In genomic region chr20:50450961-50451752, GRCh38 we compare ENCODE assay signal across 8 cellular contexts.
DNase-seq lines count a peak whose midpoint lies in the region; ATAC-seq and TF ChIP-seq lines count a peak whose summit lies in the region.

No MANE protein-coding gene starts in this region.

- peak overlapping the region; percentile 25 for H3K27ac ChIP-seq in muscle layer of duodenum (ENCODE audit: low read length)

- no peaks in the 10 kb centered on the region for H3K9me3 ChIP-seq in muscle layer of duodenum (ENCODE audit: control insufficient read depth in 1 of 2, low read length in 2 of 2)

- H3K4me1 ChIP-seq in muscle layer of duodenum (ENCODE audit: control insufficient read depth in 1 of 2, insufficient read depth in 2 of 2, low read length in 2 of 2): no peaks in the 10 kb centered on the region

- TF ChIP-seq CTCF in GM13976 (IDR thresholded peaks at IDR 0.05; ENCODE audit: borderline replicate concordance, control extremely low read depth, extremely low read depth, insufficient read depth, missing control alignments) (no peak), astrocyte of the spinal cord (IDR thresholded peaks at IDR 0.05; ENCODE audit: low read depth, low read length) (no peak)

- no peak overlapping the region for H3K4me3 ChIP-seq in astrocyte of the spinal cord (ENCODE audit: low read depth, low read length)
- H3K4me3 ChIP-seq in muscle layer of duodenum (ENCODE audit: low read depth in 1 of 2, low read length in 2 of 2): peak overlapping the region in 1 of 2 donors; percentile 8

- H3K36me3 ChIP-seq in muscle layer of duodenum (ENCODE audit: control insufficient read depth in 1 of 2, insufficient read depth in 2 of 2, low read length in 2 of 2): no peaks in the 10 kb centered on the region

- TF ChIP-seq RAD21 in Ishikawa (IDR thresholded peaks at IDR 0.05; ENCODE audit: low read depth): no peak

- DNase-seq in GM13976 (ENCODE audit: low spot score): peak; percentile 61
- peak; percentile 81 for DNase-seq in astrocyte of the spinal cord (ENCODE audit: low read depth, low spot score)
- no peak for DNase-seq in SHP77 (lab: John Stamatoyannopoulos, UW)
- no peak for DNase-seq in NCI-H345 treated with DMSO at 0.1 percent for 48 hours (lab: John Stamatoyannopoulos, UW; ENCODE audit: unreplicated experiment)
- no peak for DNase-seq in stimulated activated CD4-positive, alpha-beta T cell treated with anti-CD3 and anti-CD28 coated beads, Interleukin-2, amount 100 ng/mL, for 48 hours

- ATAC-seq in GM21576 (IDR thresholded peaks at IDR 0.05; ENCODE audit: unreplicated experiment): peak; percentile 74

- 0 out of 2 replicates have a peak, but pooled peaks have one; percentile 20 for TF ChIP-seq EP300 in Ishikawa (IDR thresholded peaks at IDR 0.05; ENCODE audit: borderline replicate concordance)

- in situ Hi-C loops in GM13976 (cut with MboI; ENCODE audit: low sequenced_read_pairs, unreplicated experiment) (loop anchor here (25.0 kb wide), 1 partner anchor 489 kb away; no protein-coding TSS in a partner anchor), astrocyte of the spinal cord (cut with HindIII; ENCODE audit: low sequenced_read_pairs) (no loop called here)

- H3K27me3 ChIP-seq in muscle layer of duodenum (ENCODE audit: low read depth, low read length): no peaks in the 10 kb centered on the region

TF ChIP-seq in Ishikawa, 13 proteins besides CTCF, POLR2A, EP300 and RAD21:
- TF ChIP-seq ZBTB7A (IDR thresholded peaks at IDR 0.05; ENCODE audit: low read depth) (no peak), TEAD4 (IDR thresholded peaks at IDR 0.05) (no peak; the same call in 1 of the 2 replicates), EGR1 (IDR thresholded peaks at IDR 0.05) (no peak), CEBPB (IDR thresholded peaks at IDR 0.05) (peak; percentile 33)
TF ChIP-seq in Ishikawa: peak in this region for 1.

Comparison
In these comparisons a context has a peak if more than half of its experiments do, and no peak if none do; other contexts are left out.
1. DNase-seq: peak in GM13976 (single experiment) and astrocyte of the spinal cord (single experiment); none in SHP77 (0 of 2), NCI-H345 treated with DMSO at 0.1 percent for 48 hours (single experiment) and stimulated activated CD4-positive, alpha-beta T cell treated with anti-CD3 and anti-CD28 coated beads, Interleukin-2, amount 100 ng/mL, for 48 hours (0 of 2).